25 cellular contexts compared by ENCODE assay signal in genomic region chr5:94168151-94168550, GRCh38.
"Had no signal": no experiment of that assay in that cellular context is flagged by ENCODE, and none has a peak within 500 bp of the region (broad histone marks: within the 10 kb centered on the region; RNA-seq: fewer than 3 reads in every experiment).

No MANE protein-coding gene starts in this region.

- H3K27me3 ChIP-seq: stomach, suprapubic skin, thyroid gland, tibial artery, tibial nerve, transverse colon, upper lobe of left lung, upper lobe of right lung, uterus, vagina had no signal

- DNase-seq: stimulated activated CD4-positive, alpha-beta T cell treated with anti-CD3 and anti-CD28 coated beads, Interleukin-2, amount 100 ng/mL, for 48 hours; stimulated activated CD4-positive, alpha-beta T cell treated with anti-CD3 and anti-CD28 coated beads, Interleukin-4, amount 100 ng/mL, for 1 hour; stimulated activated CD4-positive, alpha-beta T cell treated with anti-CD3 and anti-CD28 coated beads, Interleukin-4, amount 100 ng/mL, for 24 hours; stimulated activated CD4-positive, alpha-beta T cell treated with anti-CD3 and anti-CD28 coated beads, Interleukin-4, amount 100 ng/mL, for 4 hours; stimulated activated CD8-positive, alpha-beta memory T cell treated with anti-CD3 and anti-CD28 coated beads, Interleukin-4, amount 100 ng/mL, for 48 hours; stimulated activated naive B cell treated with anti-CD40 and anti-IgM and Interleukin-4, amounts not matched to agents 10 μg/mL and 1 μg/mL and 100 μg/mL, for 72 hours; stimulated activated naive CD4-positive, alpha-beta T cell; stimulated activated naive CD4-positive, alpha-beta T cell treated with Interleukin-2 at 50 U/mL for 16 hours; stimulated activated naive CD8-positive, alpha-beta T cell treated with anti-CD3 and anti-CD28 coated beads, Interleukin-15, amount 100 ng/mL, for 72 hours; stimulated activated naive CD8-positive, alpha-beta T cell treated with anti-CD3 and anti-CD28 coated beads, Interleukin-15, Interleukin-2, amounts not matched to agents 100 U/mL and 50 U/mL, for 24 hours; stomach; substantia nigra; thyroid gland; tibial artery; transverse colon; trophoblast cell; upper lobe of left lung; upper lobe of right lung; uterus had no signal

- H3K4me3 ChIP-seq: stomach, suprapubic skin, thoracic aorta, thyroid gland, tibial artery, tibial nerve, transverse colon, upper lobe of left lung, upper lobe of right lung, uterus, vagina had no signal

- H3K9me3 ChIP-seq: suprapubic skin, thoracic aorta, thyroid gland, transverse colon, upper lobe of left lung, upper lobe of right lung, uterus, vagina had no signal

- H3K36me3 ChIP-seq: stomach, suprapubic skin, thoracic aorta, thyroid gland, tibial artery, tibial nerve, transverse colon, upper lobe of left lung, upper lobe of right lung, uterus, vagina had no signal

- H3K27ac ChIP-seq: stomach, suprapubic skin, thoracic aorta, thyroid gland, tibial artery, tibial nerve, transverse colon, upper lobe of left lung, upper lobe of right lung, uterus, vagina had no signal

- H3K4me1 ChIP-seq: stomach, suprapubic skin, thyroid gland, tibial artery, tibial nerve, transverse colon, upper lobe of left lung, upper lobe of right lung, uterus, vagina had no signal

- ATAC-seq: stimulated activated effector memory CD8-positive, alpha-beta T cell treated with anti-CD3 and anti-CD28 coated beads, Interleukin-12 subunit alpha, Interleukin-12 subunit beta, amount 100 ng/mL, for 72 hours; stimulated activated memory B cell treated with anti-CD40 and anti-IgM and Interleukin-4, amounts not matched to agents 10 μg/mL and 1 μg/mL and 100 μg/mL, for 72 hours; stimulated activated naive B cell treated with anti-CD40 and anti-IgM and Interleukin-4, amounts not matched to agents 10 μg/mL and 1 μg/mL and 100 μg/mL, for 72 hours; stimulated activated naive CD8-positive, alpha-beta T cell treated with anti-CD3 and anti-CD28 coated beads, Interleukin-15, amount 100 ng/mL, for 72 hours; stimulated activated naive CD8-positive, alpha-beta T cell treated with anti-CD3 and anti-CD28 coated beads, Interleukin-15, Interleukin-2, amounts not matched to agents 100 U/mL and 50 U/mL, for 24 hours; upper lobe of right lung had no signal
